In the genomic region with DNA sequence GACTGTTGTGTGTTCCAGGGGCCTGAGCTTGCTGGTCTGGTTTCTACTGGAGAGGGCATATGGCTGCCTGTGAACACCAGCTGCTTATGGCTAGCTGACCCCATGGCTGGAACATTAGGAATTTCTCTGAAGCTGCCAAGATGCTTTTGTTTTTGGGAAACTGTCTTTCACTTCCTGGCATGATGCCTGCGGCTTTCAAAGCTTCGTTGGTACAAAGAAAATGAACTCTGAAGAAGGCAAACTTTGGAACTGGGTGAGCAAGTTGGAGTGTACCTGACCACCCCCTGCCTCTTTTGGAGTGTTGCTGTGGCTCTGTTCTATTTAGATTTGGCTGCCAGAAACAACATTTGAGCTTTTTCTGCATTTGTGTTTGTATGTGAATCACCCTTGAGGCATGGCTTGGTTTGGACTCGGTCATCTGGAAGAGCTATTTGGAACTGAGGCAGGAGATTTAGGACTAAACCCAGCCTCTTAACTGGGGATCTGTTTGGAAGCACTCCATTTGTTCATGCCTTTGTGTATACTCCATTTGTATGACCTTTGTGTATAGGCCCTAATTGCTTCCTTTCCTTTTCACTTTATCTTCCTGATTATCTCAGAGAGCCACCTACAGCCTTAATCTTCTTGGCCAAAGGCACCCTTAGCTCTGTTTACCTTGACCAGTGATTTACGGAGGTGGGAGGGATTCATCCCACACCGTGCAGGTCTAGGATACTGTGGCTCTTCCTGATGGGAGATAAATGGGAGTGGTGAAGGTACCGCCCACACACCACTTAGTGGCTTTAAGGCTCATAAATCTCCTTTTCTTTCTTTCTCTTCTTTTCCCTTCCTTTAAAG, we compare ENCODE assay signal across 10 cellular contexts. TPM values are rescaled to one million over a fixed set of nuclear protein-coding genes. Genes with fewer than 3 reads are reported as not detected.
DNase-seq lines count a peak whose midpoint lies in the region; ATAC-seq, FAIRE-seq and TF ChIP-seq lines count a peak whose summit lies in the region.
"Had no signal": no experiment of that assay in that cellular context is flagged by ENCODE, and none has a peak within 500 bp of the region (broad histone marks: within the 10 kb centered on the region; RNA-seq: fewer than 3 reads in every experiment).

No MANE protein-coding gene starts in this region.

- no peak for FAIRE-seq in HepG2 (lab: Jason Lieb, UNC)

- ATAC-seq in HepG2: 0 out of 3 replicates have a peak, but pooled peaks have one; percentile 23
- ATAC-seq in right lobe of liver: no peak
- ATAC-seq in HG03135 (IDR thresholded peaks at IDR 0.05; ENCODE audit: unreplicated experiment): no peak

- TF ChIP-seq EP300 in HepG2 (IDR thresholded peaks at IDR 0.05; ENCODE audit: low read depth in 2 of 2, low read length in 2 of 2) (no peak), HepG2 (CRISPR knock-in tag; IDR thresholded peaks at IDR 0.05; ENCODE audit: borderline replicate concordance) (no peak)

- no TSS peak for BruUV-seq in HepG2 (replicated peaks; lab: Mats Ljungman, UMichigan)

- no peak overlapping the region for H3K9ac ChIP-seq in HepG2 (ENCODE audit: insufficient read depth, low read depth, low read length)

- H3K4me3 ChIP-seq in HepG2 (replicated peaks in 1 of 3; ENCODE audit: insufficient read depth in 1 of 3, low read depth in 2 of 3, low read length in 3 of 3) (no peak overlapping the region), right lobe of liver (no peak overlapping the region), lower leg skin (ENCODE audit: low read depth, poor library complexity, severe bottlenecking) (no peak overlapping the region)

- no peak for TF ChIP-seq RAD21 in HepG2 (CRISPR knock-in tag; IDR thresholded peaks at IDR 0.05)

- H3K9me3 ChIP-seq in HepG2 (ENCODE audit: low read length) (no peaks in the 10 kb centered on the region), right lobe of liver (no peaks in the 10 kb centered on the region)

- in situ Hi-C loops in HepG2 (cut with HindIII; ENCODE audit: extremely low pct_ligation_motif_present, low pct_unique_long_range_greater_than_20kb): no loop called here

- TF ChIP-seq CTCF in HepG2 (CRISPR knock-in tag; IDR thresholded peaks at IDR 0.05) (no peak), right lobe of liver (IDR thresholded peaks at IDR 0.05) (no peak), lower leg skin (IDR thresholded peaks at IDR 0.05) (no peak)

- 19% methylated on average over 6 of the region's 6 CpGs for WGBS in HepG2 (ENCODE audit: low lambda C conversion rate)
- 52% methylated on average over 6 of the region's 6 CpGs for WGBS in right lobe of liver (ENCODE audit: insufficient coverage, low coverage, low lambda C conversion rate, missing lambda C conversion rate)
- WGBS in lower leg skin, 2 donors: 29 to 32% methylated on average over 6 of the region's 6 CpGs

- H3K36me3 ChIP-seq in HepG2 (replicated peaks in 1 of 2; ENCODE audit: control insufficient read depth in 1 of 2, insufficient read depth in 2 of 2, low read length in 2 of 2) (no peaks in the 10 kb centered on the region), right lobe of liver (no peaks in the 10 kb centered on the region)

- H3K4me1 ChIP-seq in HepG2 (ENCODE audit: insufficient read depth, low read length) (peaks cover 9% of the 10 kb centered on the region; the same call in 1 of the 2 replicates), right lobe of liver (no peaks in the 10 kb centered on the region)

- no peaks in the 10 kb centered on the region for H4K20me1 ChIP-seq in HepG2 (ENCODE audit: insufficient read depth, low read length)

- no peak for DNase-seq in HepG2 (ENCODE audit: low spot score)
- DNase-seq in right lobe of liver: no peak
- DNase-seq in caudate nucleus (lab: John Stamatoyannopoulos, UW): peak in 13 of 61 donors; percentile 0 to 71 (median 10)
- DNase-seq in mucosa of gallbladder (ENCODE audit: low spot score): peak; percentile 46
- no peak for DNase-seq in lower leg skin (ENCODE audit: low spot score in 2 of 2)
- DNase-seq in MV-4-11 (lab: John Stamatoyannopoulos, UW): no peak
- DNase-seq in HuH-7.5 (ENCODE audit: low spot score): no peak
- DNase-seq: activated naive CD4-positive, alpha-beta T cell; CD8-positive, alpha-beta memory T cell had no signal

- CTCF ChIA-PET in HepG2 (lab: Yijun Ruan, JAX; ENCODE audit: low intra/inter-chr PET ratio, low total read pairs): no interaction called here

- H3K79me2 ChIP-seq in HepG2 (ENCODE audit: insufficient read depth, low read length): no peaks in the 10 kb centered on the region

- POLR2A ChIA-PET in HepG2 (lab: Yijun Ruan, JAX): no interaction called here

- intact Hi-C loops in HepG2 (cut with micrococcal nuclease; ENCODE audit: unreplicated experiment) (no loop called here), right lobe of liver (cut with DNase I) (no loop called here), lower leg skin (cut with DNase I; ENCODE audit: low total_unique reads) (no loop called here)

- TF ChIP-seq POLR2A in HepG2 (IDR thresholded peaks at IDR 0.05; ENCODE audit: insufficient read depth in 1 of 2, low read depth in 2 of 2, low read length in 2 of 2) (no peak), right lobe of liver (IDR thresholded peaks at IDR 0.05) (no peak), lower leg skin (IDR thresholded peaks at IDR 0.05) (no peak)

- H3K27ac ChIP-seq in HepG2 (ENCODE audit: extremely low read length, insufficient read depth, low read length): no peak overlapping the region
- H3K27ac ChIP-seq in right lobe of liver: no peak overlapping the region
- H3K27ac ChIP-seq in caudate nucleus (ENCODE audit: low read depth, low read length): peak overlapping the region; percentile 46

- H3K27me3 ChIP-seq in HepG2 (ENCODE audit: control insufficient read depth in 1 of 2, insufficient read depth in 2 of 2, low read length in 2 of 2): peaks cover 0 to 2% of the 10 kb centered on the region in 2 experiments; a peak in 1 of 5 replicates
- no peaks in the 10 kb centered on the region for H3K27me3 ChIP-seq in right lobe of liver

- H3K4me2 ChIP-seq in HepG2 (ENCODE audit: low read depth, low read length): no peak overlapping the region

- no peak overlapping the region for H2AFZ ChIP-seq in HepG2 (ENCODE audit: low read length)

RNA-seq across cellular contexts. Expression of gene CPHXL, which starts 7.2 kb away (rescaled TPM):
- total RNA-seq in HepG2 (2016; rRNA removed; fragmentation: Illumina TruSeq; extraction: Trizol) (not detected in 2 replicates), right lobe of liver (not detected), mucosa of gallbladder (not detected), lower leg skin (not detected)
- not detected in 2 replicates for total RNA-seq in HepG2 (2016; cell fraction: cytosol; rRNA removed; fragmentation: Illumina TruSeq; extraction: Trizol; ENCODE audit: low read depth)
- not detected in 2 replicates for total RNA-seq in HepG2 (2016; cell fraction: insoluble cytoplasmic fraction; rRNA removed; fragmentation: Illumina TruSeq; extraction: Trizol)
- not detected in 2 replicates for total RNA-seq in HepG2 (2016; cell fraction: membrane; rRNA removed; fragmentation: Illumina TruSeq; extraction: Trizol)
- not detected in 2 replicates for total RNA-seq in HepG2 (2016; cell fraction: nucleus; rRNA removed; fragmentation: Illumina TruSeq; extraction: Trizol)
- polyA plus RNA-seq in HepG2 (2011; rRNA removed): not detected in 2 replicates
- not detected in 2 replicates for polyA plus RNA-seq in HepG2 (2011; cell fraction: cytosol; rRNA removed)
- polyA plus RNA-seq in HepG2 (2011; cell fraction: nucleus; rRNA removed): not detected in 2 replicates
- not detected in 2 replicates for polyA plus RNA-seq in HepG2 (2012)
- polyA plus RNA-seq in HepG2 (2016; cell fraction: cytosol; fragmentation: Illumina TruSeq; extraction: Trizol; ENCODE audit: low read depth): not detected in 2 replicates
- polyA plus RNA-seq in HepG2 (2016; cell fraction: insoluble cytoplasmic fraction; fragmentation: Illumina TruSeq; extraction: Trizol; ENCODE audit: low read depth): not detected in 2 replicates
- not detected in 2 replicates for polyA plus RNA-seq in HepG2 (2016; cell fraction: membrane; fragmentation: Illumina TruSeq; extraction: Trizol; ENCODE audit: low read depth)
- not detected in 2 replicates for polyA plus RNA-seq in HepG2 (2016; cell fraction: nucleus; fragmentation: Illumina TruSeq; extraction: Trizol; ENCODE audit: insufficient read depth, low read depth)
- not detected in 2 replicates for polyA minus RNA-seq in HepG2 (2011; rRNA and poly(A)+ RNA removed; ENCODE audit: low replicate concordance)
- not detected in 2 replicates for polyA minus RNA-seq in HepG2 (2011; cell fraction: cytosol; rRNA and poly(A)+ RNA removed)
- polyA minus RNA-seq in HepG2 (2011; cell fraction: nucleus; rRNA and poly(A)+ RNA removed): not detected in 2 replicates
- total RNA-seq: CD8-positive, alpha-beta memory T cell had no signal
- polyA plus RNA-seq: CD8-positive, alpha-beta memory T cell had no signal

RNA-seq across cellular contexts. Expression of gene DUXB, which starts 32.3 kb away (rescaled TPM):
- not detected in 2 replicates for total RNA-seq in HepG2 (2016; rRNA removed; fragmentation: Illumina TruSeq; extraction: Trizol)
- total RNA-seq in HepG2 (2016; cell fraction: cytosol; rRNA removed; fragmentation: Illumina TruSeq; extraction: Trizol; ENCODE audit: low read depth): not detected in 2 replicates
- not detected in 2 replicates for total RNA-seq in HepG2 (2016; cell fraction: insoluble cytoplasmic fraction; rRNA removed; fragmentation: Illumina TruSeq; extraction: Trizol)
- not detected in 2 replicates for total RNA-seq in HepG2 (2016; cell fraction: membrane; rRNA removed; fragmentation: Illumina TruSeq; extraction: Trizol)
- not detected in 2 replicates for total RNA-seq in HepG2 (2016; cell fraction: nucleus; rRNA removed; fragmentation: Illumina TruSeq; extraction: Trizol)
- not detected in 2 replicates for polyA plus RNA-seq in HepG2 (2011; rRNA removed)
- polyA plus RNA-seq in HepG2 (2011; cell fraction: cytosol; rRNA removed): not detected in 2 replicates
- not detected in 2 replicates for polyA plus RNA-seq in HepG2 (2011; cell fraction: nucleus; rRNA removed)
- polyA plus RNA-seq in HepG2 (2012): not detected in 2 replicates
- polyA plus RNA-seq in HepG2 (2016; cell fraction: cytosol; fragmentation: Illumina TruSeq; extraction: Trizol; ENCODE audit: low read depth): not detected in 2 replicates
- not detected in 2 replicates for polyA plus RNA-seq in HepG2 (2016; cell fraction: insoluble cytoplasmic fraction; fragmentation: Illumina TruSeq; extraction: Trizol; ENCODE audit: low read depth)
- polyA plus RNA-seq in HepG2 (2016; cell fraction: membrane; fragmentation: Illumina TruSeq; extraction: Trizol; ENCODE audit: low read depth): not detected in 2 replicates
- polyA plus RNA-seq in HepG2 (2016; cell fraction: nucleus; fragmentation: Illumina TruSeq; extraction: Trizol; ENCODE audit: insufficient read depth, low read depth): not detected in 2 replicates
- not detected in 2 replicates for polyA minus RNA-seq in HepG2 (2011; rRNA and poly(A)+ RNA removed; ENCODE audit: low replicate concordance)
- polyA minus RNA-seq in HepG2 (2011; cell fraction: cytosol; rRNA and poly(A)+ RNA removed): not detected in 2 replicates
- polyA minus RNA-seq in HepG2 (2011; cell fraction: nucleus; rRNA and poly(A)+ RNA removed): not detected in 2 replicates
- total RNA-seq in right lobe of liver: not detected
- total RNA-seq in mucosa of gallbladder: not detected
- total RNA-seq in lower leg skin: not detected
- total RNA-seq: CD8-positive, alpha-beta memory T cell had no signal
- polyA plus RNA-seq: CD8-positive, alpha-beta memory T cell had no signal

RNA-seq across cellular contexts. Expression of gene CPHXL2, which starts 56.7 kb away (rescaled TPM):
- total RNA-seq in HepG2 (2016; rRNA removed; fragmentation: Illumina TruSeq; extraction: Trizol): not detected in 2 replicates
- not detected in 2 replicates for total RNA-seq in HepG2 (2016; cell fraction: cytosol; rRNA removed; fragmentation: Illumina TruSeq; extraction: Trizol; ENCODE audit: low read depth)
- total RNA-seq in HepG2 (2016; cell fraction: insoluble cytoplasmic fraction; rRNA removed; fragmentation: Illumina TruSeq; extraction: Trizol): not detected in 2 replicates
- total RNA-seq in HepG2 (2016; cell fraction: membrane; rRNA removed; fragmentation: Illumina TruSeq; extraction: Trizol): not detected in 2 replicates
- total RNA-seq in HepG2 (2016; cell fraction: nucleus; rRNA removed; fragmentation: Illumina TruSeq; extraction: Trizol): not detected in 2 replicates
- not detected in 2 replicates for polyA plus RNA-seq in HepG2 (2011; rRNA removed)
- not detected in 2 replicates for polyA plus RNA-seq in HepG2 (2011; cell fraction: cytosol; rRNA removed)
- not detected in 2 replicates for polyA plus RNA-seq in HepG2 (2011; cell fraction: nucleus; rRNA removed)
- not detected in 2 replicates for polyA plus RNA-seq in HepG2 (2012)
- polyA plus RNA-seq in HepG2 (2016; cell fraction: cytosol; fragmentation: Illumina TruSeq; extraction: Trizol; ENCODE audit: low read depth): not detected in 2 replicates
- polyA plus RNA-seq in HepG2 (2016; cell fraction: insoluble cytoplasmic fraction; fragmentation: Illumina TruSeq; extraction: Trizol; ENCODE audit: low read depth): not detected in 2 replicates
- not detected in 2 replicates for polyA plus RNA-seq in HepG2 (2016; cell fraction: membrane; fragmentation: Illumina TruSeq; extraction: Trizol; ENCODE audit: low read depth)
- polyA plus RNA-seq in HepG2 (2016; cell fraction: nucleus; fragmentation: Illumina TruSeq; extraction: Trizol; ENCODE audit: insufficient read depth, low read depth): not detected in 2 replicates
- not detected in 2 replicates for polyA minus RNA-seq in HepG2 (2011; rRNA and poly(A)+ RNA removed; ENCODE audit: low replicate concordance)
- not detected in 2 replicates for polyA minus RNA-seq in HepG2 (2011; cell fraction: cytosol; rRNA and poly(A)+ RNA removed)
- polyA minus RNA-seq in HepG2 (2011; cell fraction: nucleus; rRNA and poly(A)+ RNA removed): not detected in 2 replicates
- not detected for total RNA-seq in right lobe of liver
- total RNA-seq in mucosa of gallbladder: not detected
- total RNA-seq in lower leg skin: not detected
- total RNA-seq: CD8-positive, alpha-beta memory T cell had no signal
- polyA plus RNA-seq: CD8-positive, alpha-beta memory T cell had no signal
